Comparison of ENCODE assay signal across 1 cellular context in genomic region chr19:34171877-34172660, GRCh38.
TF ChIP-seq lines count a peak whose summit lies in the region.

Gene LSM14A, plus strand, starts transcription at chr19:34172504. Its CDS starts 139 bp downstream, at chr19:34172643.

TF ChIP-seq in HepG2, 621 proteins besides CTCF, POLR2A, EP300 and RAD21 (continued from another document and continues in another):
- TF ChIP-seq HNRNPH1 (optimal IDR thresholded peaks at IDR 0.05; ENCODE audit: low read depth, low read length) (no peak), ZNF558 (CRISPR knock-in tag; IDR thresholded peaks at IDR 0.05; ENCODE audit: borderline replicate concordance) (peak; percentile 68; the same call in 1 of the 2 replicates), ZNF256 (CRISPR knock-in tag; conservative IDR thresholded peaks at IDR 0.05) (0 out of 2 replicates have a peak, but pooled peaks have one; percentile 58), DMAP1 (CRISPR knock-in tag; IDR thresholded peaks at IDR 0.05) (peak; percentile 86), NAIF1 (CRISPR knock-in tag; IDR thresholded peaks at IDR 0.05; ENCODE audit: borderline replicate concordance) (0 out of 2 replicates have a peak, but pooled peaks have one; percentile 70), CERS6 (CRISPR knock-in tag; IDR thresholded peaks at IDR 0.05) (no peak), ZNF792 (CRISPR knock-in tag; IDR thresholded peaks at IDR 0.05) (peak; percentile 13; the same call in 1 of the 2 replicates), HOXA5 (CRISPR knock-in tag; IDR thresholded peaks at IDR 0.05) (peak; percentile 77), HNF1B (CRISPR knock-in tag; IDR thresholded peaks at IDR 0.05) (peak; percentile 46; the same call in 1 of the 2 replicates), KLF15 (CRISPR knock-in tag; IDR thresholded peaks at IDR 0.05; ENCODE audit: borderline replicate concordance) (no peak), ZNF784 (CRISPR knock-in tag; IDR thresholded peaks at IDR 0.05; ENCODE audit: borderline replicate concordance) (peak; percentile 51; the same call in 1 of the 2 replicates), REST (IDR thresholded peaks at IDR 0.05; ENCODE audit: borderline replicate concordance in 1 of 2, low read depth in 1 of 2, low read length in 2 of 2) (peak in 1 of 2 experiments; percentile 20; a peak in 1 of 4 replicates), HNRNPK (IDR thresholded peaks at IDR 0.05; ENCODE audit: low read depth, low read length, poor library complexity, severe bottlenecking) (peak; percentile 33), MAFK (conservative IDR thresholded peaks at IDR 0.05 in 1 of 2, IDR thresholded peaks at IDR 0.05 in 1 of 2; ENCODE audit: low read length in 2 of 2) (no peak), NKX3-1 (CRISPR knock-in tag; IDR thresholded peaks at IDR 0.05) (peak; percentile 55; the same call in 1 of the 2 replicates), MAX (IDR thresholded peaks at IDR 0.05) (peak; percentile 76; the same call in 1 of the 2 replicates), GLI4 (CRISPR knock-in tag; IDR thresholded peaks at IDR 0.05; ENCODE audit: borderline replicate concordance) (no peak), ZNF652 (CRISPR knock-in tag; IDR thresholded peaks at IDR 0.05; ENCODE audit: borderline replicate concordance, low read depth) (no peak), DZIP1 (CRISPR knock-in tag; IDR thresholded peaks at IDR 0.05) (peak; percentile 25; the same call in 1 of the 2 replicates), IRX3 (CRISPR knock-in tag; IDR thresholded peaks at IDR 0.05; ENCODE audit: borderline replicate concordance, low read depth) (peak; percentile 36), GLMP (CRISPR knock-in tag; IDR thresholded peaks at IDR 0.05; ENCODE audit: borderline replicate concordance) (peak; percentile 76; the same call in 1 of the 2 replicates), MAFG (CRISPR knock-in tag; IDR thresholded peaks at IDR 0.05) (no peak), ETV6 (CRISPR knock-in tag; conservative IDR thresholded peaks at IDR 0.05) (peak; percentile 38; the same call in 1 of the 2 replicates), REPIN1 (CRISPR knock-in tag; IDR thresholded peaks at IDR 0.05; ENCODE audit: borderline replicate concordance, low read depth) (peak; percentile 75), HNRNPUL1 (IDR thresholded peaks at IDR 0.05; ENCODE audit: low read depth, low read length) (no peak), MIER3 (CRISPR knock-in tag; IDR thresholded peaks at IDR 0.05; ENCODE audit: borderline replicate concordance) (no peak; the same call in 1 of the 2 replicates), KMT2A (CRISPR knock-in tag; IDR thresholded peaks at IDR 0.05) (peak; percentile 72), ZFY (CRISPR knock-in tag; IDR thresholded peaks at IDR 0.05) (peak; percentile 97), ZNF777 (CRISPR knock-in tag; IDR thresholded peaks at IDR 0.05) (peak; percentile 55; the same call in 1 of the 2 replicates), ZNF580 (CRISPR knock-in tag; IDR thresholded peaks at IDR 0.05; ENCODE audit: borderline replicate concordance, low read depth) (peak; percentile 71; the same call in 1 of the 2 replicates), ZSCAN31 (CRISPR knock-in tag; IDR thresholded peaks at IDR 0.05; ENCODE audit: low read depth) (peak; percentile 77), ZNF609 (CRISPR knock-in tag; IDR thresholded peaks at IDR 0.05; ENCODE audit: borderline replicate concordance) (0 out of 2 replicates have a peak, but pooled peaks have one; percentile 43), NR2F2 (IDR thresholded peaks at IDR 0.05; ENCODE audit: borderline replicate concordance, low read depth) (peak; percentile 39; the same call in 1 of the 2 replicates), ZNF234 (CRISPR knock-in tag; conservative IDR thresholded peaks at IDR 0.05) (peak; percentile 67; the same call in 1 of the 2 replicates), ZBTB39 (CRISPR knock-in tag; IDR thresholded peaks at IDR 0.05) (no peak), THRA (CRISPR knock-in tag; IDR thresholded peaks at IDR 0.05; ENCODE audit: borderline replicate concordance) (peak; percentile 24; the same call in 1 of the 2 replicates)
